In the genomic region with DNA sequence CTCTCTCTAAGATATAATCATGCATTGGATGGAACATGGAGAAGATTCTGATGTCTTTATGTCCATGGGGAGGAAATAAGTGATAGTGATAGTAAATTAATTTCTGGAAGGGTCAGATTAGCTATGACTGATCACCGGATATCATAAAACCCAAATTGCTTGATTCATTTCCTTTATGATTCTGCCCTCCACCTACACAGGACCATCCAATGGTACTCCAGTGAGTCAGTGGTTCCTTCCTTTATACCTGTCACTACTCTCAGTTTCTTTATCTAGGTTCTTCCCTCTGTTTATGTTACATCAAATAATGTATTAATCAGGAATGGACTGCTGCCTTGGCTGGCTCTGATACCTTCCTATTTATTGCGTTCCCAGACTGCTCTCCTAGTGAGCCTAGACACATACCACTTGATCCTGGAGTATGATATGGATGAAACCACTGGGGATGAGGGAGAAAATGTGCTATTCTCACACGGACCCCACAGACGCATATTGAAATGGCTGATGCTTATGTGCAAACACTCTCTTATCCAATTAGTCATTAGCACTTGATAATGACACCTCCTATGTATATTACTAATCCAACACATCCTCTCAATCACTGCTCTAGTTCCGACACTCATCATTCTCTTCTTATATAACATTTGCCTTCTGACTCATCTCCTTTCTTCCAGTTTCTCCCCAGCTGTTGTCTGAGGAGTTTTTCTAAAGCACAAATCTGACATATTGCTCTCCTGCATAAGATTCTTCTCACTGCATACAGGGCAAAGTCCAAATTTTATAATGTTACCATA, we compare ENCODE assay signal across 14 cellular contexts.
"Had no signal": no experiment of that assay in that cellular context is flagged by ENCODE, and none has a peak within 500 bp of the region (broad histone marks: within the 10 kb centered on the region; RNA-seq: fewer than 3 reads in every experiment).

No MANE protein-coding gene starts in this region.

- H3K27ac Mint-ChIP-seq: activated CD4-positive, alpha-beta memory T cell treated with anti-CD3 and anti-CD28 coated beads, Interleukin-2, amount 10 ng/mL, durations not matched to agents 7 days and 5 days; stimulated activated naive CD8-positive, alpha-beta T cell treated with anti-CD3 and anti-CD28 coated beads, Interleukin-15, Interleukin-2, amounts not matched to agents 100 ng/mL and 50 ng/mL, for 24 hours; T-helper 17 cell had no signal

- FAIRE-seq: kidney had no signal

- H3K4me1 ChIP-seq: left ventricle myocardium inferior, testis had no signal

- H3K9me3 Mint-ChIP-seq: activated CD4-positive, alpha-beta memory T cell treated with anti-CD3 and anti-CD28 coated beads, Interleukin-2, amount 10 ng/mL, durations not matched to agents 7 days and 5 days had no signal

- H3K4me3 Mint-ChIP-seq: activated CD4-positive, alpha-beta memory T cell treated with anti-CD3 and anti-CD28 coated beads, Interleukin-2, amount 10 ng/mL, durations not matched to agents 7 days and 5 days; neural crest cell; stimulated activated naive CD8-positive, alpha-beta T cell treated with anti-CD3 and anti-CD28 coated beads, Interleukin-15, Interleukin-2, amounts not matched to agents 100 ng/mL and 50 ng/mL, for 24 hours; T-helper 17 cell had no signal

- H3K4me1 Mint-ChIP-seq: activated CD4-positive, alpha-beta memory T cell treated with anti-CD3 and anti-CD28 coated beads, Interleukin-2, amount 10 ng/mL, durations not matched to agents 7 days and 5 days; neural crest cell; T-helper 17 cell had no signal

- H3K79me2 ChIP-seq: hepatocyte had no signal

- H3K36me3 ChIP-seq: left ventricle myocardium inferior, ovary had no signal

- ATAC-seq: T-helper 17 cell had no signal

- H3K4me2 ChIP-seq: hepatocyte had no signal

- H3K27me3 ChIP-seq: ovary, testis had no signal

- DNase-seq: activated CD4-positive, alpha-beta memory T cell treated with anti-CD3 and anti-CD28 coated beads, Interleukin-2, amount 10 ng/mL, durations not matched to agents 7 days and 5 days; activated CD8-positive, alpha-beta memory T cell treated with anti-CD3 and anti-CD28 coated beads, Interleukin-2, amount 50 U/mL, for 48 hours; central memory CD4-positive, alpha-beta T cell; effector CD4-positive, alpha-beta T cell; kidney; left ventricle myocardium inferior; ovary; stimulated activated CD4-positive, alpha-beta T cell treated with anti-CD3 and anti-CD28 coated beads, Interleukin-2, amount 100 ng/mL, for 48 hours; T-helper 17 cell; testis had no signal

- H2AFZ ChIP-seq: hepatocyte had no signal

- H3K27ac ChIP-seq: coronary artery, hepatocyte, left ventricle myocardium inferior, ovary, testis had no signal

- H3K9me3 ChIP-seq: ovary, testis had no signal

- H3K4me3 ChIP-seq: coronary artery, hepatocyte, left ventricle myocardium inferior, ovary, testis had no signal
